9 cellular contexts compared by ENCODE assay signal in genomic region chr12:11746024-11746771, GRCh38.
DNase-seq lines count a peak whose midpoint lies in the region; ATAC-seq and TF ChIP-seq lines count a peak whose summit lies in the region.
"Had no signal": no experiment of that assay in that cellular context is flagged by ENCODE, and none has a peak within 500 bp of the region (broad histone marks: within the 10 kb centered on the region; RNA-seq: fewer than 3 reads in every experiment).

No MANE protein-coding gene starts in this region.

- intact Hi-C loops in left colon (cut with DNase I, micrococcal nuclease) = no loop called here

- peak; percentile 33 for ATAC-seq in HG02798 (IDR thresholded peaks at IDR 0.05; ENCODE audit: poor library complexity, unreplicated experiment)
- peak; percentile 66 for ATAC-seq in SK-N-SH treated with all-trans-retinoic acid at 6 μM for 48 hours
- ATAC-seq in left colon = peak; percentile 74
- no peak for ATAC-seq in HG03139 (IDR thresholded peaks at IDR 0.05; ENCODE audit: unreplicated experiment)

- peak; percentile 93 for DNase-seq in CD1c-positive myeloid dendritic cell (ENCODE audit: extremely low spot score)
- DNase-seq in left colon = no peak
- no peak for DNase-seq in central memory CD4-positive, alpha-beta T cell
- DNase-seq in hepatic stellate cell (ENCODE audit: low spot score) = no peak
- no peak for DNase-seq in putamen (ENCODE audit: low spot score)
- DNase-seq: immature natural killer cell had no signal

TF ChIP-seq in SK-N-SH treated with all-trans-retinoic acid at 6 μM for 48 hours, 23 proteins besides CTCF, POLR2A, EP300 and RAD21:
- TF ChIP-seq OSR1 (CRISPR knock-in tag; IDR thresholded peaks at IDR 0.05) = no peak
- TF ChIP-seq TSHZ2 (CRISPR knock-in tag; IDR thresholded peaks at IDR 0.05) = no peak
- TF ChIP-seq ZNF70 (CRISPR knock-in tag; IDR thresholded peaks at IDR 0.05) = no peak
- no peak for TF ChIP-seq CSDC2 (CRISPR knock-in tag; IDR thresholded peaks at IDR 0.05)
- TF ChIP-seq RARB (CRISPR knock-in tag; IDR thresholded peaks at IDR 0.05) = no peak
- TF ChIP-seq PATZ1 (CRISPR knock-in tag; IDR thresholded peaks at IDR 0.05; ENCODE audit: borderline replicate concordance) = no peak
- TF ChIP-seq GLIS3 (CRISPR knock-in tag; IDR thresholded peaks at IDR 0.05) = no peak
- no peak for TF ChIP-seq POU6F1 (CRISPR knock-in tag; IDR thresholded peaks at IDR 0.05; ENCODE audit: borderline replicate concordance, low read depth)
- TF ChIP-seq ISL1 (CRISPR knock-in tag; IDR thresholded peaks at IDR 0.05) = no peak
- TF ChIP-seq CREB5 (CRISPR knock-in tag; IDR thresholded peaks at IDR 0.05; ENCODE audit: low read depth) = no peak
- TF ChIP-seq ZC3H10 (CRISPR knock-in tag; IDR thresholded peaks at IDR 0.05) = no peak
- no peak for TF ChIP-seq ZNF8 (CRISPR knock-in tag; IDR thresholded peaks at IDR 0.05)
- no peak for TF ChIP-seq PPARA (CRISPR knock-in tag; IDR thresholded peaks at IDR 0.05; ENCODE audit: borderline replicate concordance)
- TF ChIP-seq TCF4 (CRISPR knock-in tag; IDR thresholded peaks at IDR 0.05; ENCODE audit: borderline replicate concordance) = no peak
